ENCODE assay signal across 8 cellular contexts in genomic region chr7:105353752-105354328, GRCh38. TPM values are rescaled to one million over a fixed set of nuclear protein-coding genes. Genes with fewer than 3 reads are reported as not detected.
DNase-seq lines count a peak whose midpoint lies in the region; ATAC-seq and TF ChIP-seq lines count a peak whose summit lies in the region.

No MANE protein-coding gene starts in this region.

- in situ Hi-C loops in KBM-7 (cut with MboI; ENCODE audit: low pct_unique_long_range_greater_than_20kb, low sequenced_read_pairs): no loop called here

- H3K4me1 Mint-ChIP-seq in chondrocyte (ENCODE audit: low read depth) (peaks cover 38% of the 10 kb centered on the region), nephron (peaks cover 34% of the 10 kb centered on the region)

- no peak for TF ChIP-seq CTCF in chondrocyte (IDR thresholded peaks at IDR 0.05)
- TF ChIP-seq CTCF in nephron (IDR thresholded peaks at IDR 0.05; ENCODE audit: unreplicated experiment in 3 of 3): no peak

- H3K27me3 Mint-ChIP-seq in chondrocyte (ENCODE audit: low read depth) (no peaks in the 10 kb centered on the region), nephron (ENCODE audit: low read depth) (no peaks in the 10 kb centered on the region)

- H3K4me3 Mint-ChIP-seq in chondrocyte (ENCODE audit: unreplicated experiment) (peak overlapping the region; percentile 8), nephron (no peak overlapping the region)

- H3K27ac Mint-ChIP-seq in chondrocyte (ENCODE audit: unreplicated experiment) (peak overlapping the region; percentile 52), nephron (peak overlapping the region; percentile 34 to 92 (median 68))

- no peak for ATAC-seq in HG02588 (IDR thresholded peaks at IDR 0.05; ENCODE audit: unreplicated experiment)

- DNase-seq in D341Med (ENCODE audit: low spot score) (peak; percentile 64), KBM-7 (peak; percentile 60), chondrocyte (ENCODE audit: low spot score) (no peak), NCI-H345 (lab: John Stamatoyannopoulos, UW) (no peak), DMS153 treated with DMSO at 0.1 percent for 48 hours (lab: John Stamatoyannopoulos, UW; ENCODE audit: unreplicated experiment) (no peak), NCI-H2107 treated with DMSO at 0.1 percent for 48 hours (lab: John Stamatoyannopoulos, UW; ENCODE audit: unreplicated experiment) (no peak)

- H3K36me3 Mint-ChIP-seq in chondrocyte (ENCODE audit: low read depth) (no peaks in the 10 kb centered on the region), nephron (ENCODE audit: low read depth) (peaks cover 4% of the 10 kb centered on the region)

- H3K9me3 Mint-ChIP-seq in chondrocyte (ENCODE audit: low read depth) (no peaks in the 10 kb centered on the region), nephron (no peaks in the 10 kb centered on the region)

RNA-seq across cellular contexts. Expression of gene SRPK2, which starts 34.9 kb away (rescaled TPM):
- total RNA-seq in chondrocyte: 56.0 to 58.6 TPM (median 58.5 TPM) in 3 replicates

Comparison
In these comparisons a context has a peak if more than half of its experiments do, and no peak if none do; other contexts are left out.
1. DNase-seq: peak in D341Med (single experiment) and KBM-7 (single experiment); none in chondrocyte (single experiment), NCI-H345 (single experiment), DMS153 treated with DMSO at 0.1 percent for 48 hours (single experiment) and NCI-H2107 treated with DMSO at 0.1 percent for 48 hours (single experiment).